Comparison of ENCODE assay signal across 3 cellular contexts in genomic region chr21:43884012-43884860, GRCh38.
TF ChIP-seq lines count a peak whose summit lies in the region.

No MANE protein-coding gene starts in this region.

TF ChIP-seq in SK-N-SH, 30 proteins besides CTCF, POLR2A, EP300 and RAD21:
- TF ChIP-seq EZH2phosphoT487 (IDR thresholded peaks at IDR 0.05; ENCODE audit: borderline replicate concordance, low read depth) (no peak), GABPA (IDR thresholded peaks at IDR 0.05; ENCODE audit: low read depth) (no peak), FOXM1 (IDR thresholded peaks at IDR 0.05; ENCODE audit: low read depth) (no peak), NFIC (IDR thresholded peaks at IDR 0.05; ENCODE audit: borderline replicate concordance) (no peak), FOXJ3 (CRISPR knock-in tag; IDR thresholded peaks at IDR 0.05) (no peak)

TF ChIP-seq in SK-N-SH treated with all-trans-retinoic acid at 6 μM for 48 hours, 23 proteins besides CTCF, POLR2A, EP300 and RAD21 (continued from another document):
- TF ChIP-seq TSHZ2 (CRISPR knock-in tag; IDR thresholded peaks at IDR 0.05): no peak
- no peak for TF ChIP-seq RARB (CRISPR knock-in tag; IDR thresholded peaks at IDR 0.05)
- TF ChIP-seq OSR1 (CRISPR knock-in tag; IDR thresholded peaks at IDR 0.05): no peak
- TF ChIP-seq ZNF8 (CRISPR knock-in tag; IDR thresholded peaks at IDR 0.05): no peak
- no peak for TF ChIP-seq SNAI2 (CRISPR knock-in tag; IDR thresholded peaks at IDR 0.05)
- no peak for TF ChIP-seq CSDC2 (CRISPR knock-in tag; IDR thresholded peaks at IDR 0.05)
- no peak for TF ChIP-seq POU6F1 (CRISPR knock-in tag; IDR thresholded peaks at IDR 0.05; ENCODE audit: borderline replicate concordance, low read depth)
- no peak for TF ChIP-seq ZFP30 (CRISPR knock-in tag; IDR thresholded peaks at IDR 0.05)
- TF ChIP-seq CSRNP3 (CRISPR knock-in tag; IDR thresholded peaks at IDR 0.05): no peak
- TF ChIP-seq ESRRG (CRISPR knock-in tag; IDR thresholded peaks at IDR 0.05): no peak
- no peak for TF ChIP-seq ISL1 (CRISPR knock-in tag; IDR thresholded peaks at IDR 0.05)
- no peak for TF ChIP-seq PATZ1 (CRISPR knock-in tag; IDR thresholded peaks at IDR 0.05; ENCODE audit: borderline replicate concordance)
- TF ChIP-seq GLIS3 (CRISPR knock-in tag; IDR thresholded peaks at IDR 0.05): no peak
- TF ChIP-seq ZNF70 (CRISPR knock-in tag; IDR thresholded peaks at IDR 0.05): no peak
- no peak for TF ChIP-seq BACH2 (CRISPR knock-in tag; IDR thresholded peaks at IDR 0.05; ENCODE audit: borderline replicate concordance)
- TF ChIP-seq ZFP3 (CRISPR knock-in tag; IDR thresholded peaks at IDR 0.05): no peak
- TF ChIP-seq ARNTL (CRISPR knock-in tag; IDR thresholded peaks at IDR 0.05; ENCODE audit: borderline replicate concordance, low read depth): no peak
- TF ChIP-seq PPARA (CRISPR knock-in tag; IDR thresholded peaks at IDR 0.05; ENCODE audit: borderline replicate concordance): no peak
- TF ChIP-seq ZC3H10 (CRISPR knock-in tag; IDR thresholded peaks at IDR 0.05): no peak

TF ChIP-seq in H1, 55 proteins besides CTCF, POLR2A, EP300 and RAD21:
- TF ChIP-seq HDAC2 (IDR thresholded peaks at IDR 0.05; ENCODE audit: borderline replicate concordance in 1 of 2, low read depth in 2 of 2, low read length in 2 of 2) (no peak), SIRT6 (IDR thresholded peaks at IDR 0.05; ENCODE audit: low read length) (no peak), SIX5 (IDR thresholded peaks at IDR 0.05; ENCODE audit: low read depth, low read length) (no peak), SIN3A (conservative IDR thresholded peaks at IDR 0.05 in 1 of 2, IDR thresholded peaks at IDR 0.05 in 1 of 2; ENCODE audit: low read depth in 1 of 2, low read length in 2 of 2) (no peak), RXRA (IDR thresholded peaks at IDR 0.05; ENCODE audit: insufficient read depth, low read depth, low read length) (no peak), TAF7 (optimal IDR thresholded peaks at IDR 0.05; ENCODE audit: borderline replicate concordance, low read depth, low read length) (no peak), NRF1 (IDR thresholded peaks at IDR 0.05; ENCODE audit: low read depth, low read length) (no peak), SP4 (IDR thresholded peaks at IDR 0.05; ENCODE audit: low read length) (no peak), CHD7 (IDR thresholded peaks at IDR 0.05; ENCODE audit: insufficient replicate concordance, low read length) (no peak)
